11 cellular contexts compared by ENCODE assay signal in genomic region chr7:117048854-117049321, GRCh38.
DNase-seq lines count a peak whose midpoint lies in the region; ATAC-seq lines count a peak whose summit lies in the region.
"Had no signal": no experiment of that assay in that cellular context is flagged by ENCODE, and none has a peak within 500 bp of the region (broad histone marks: within the 10 kb centered on the region; RNA-seq: fewer than 3 reads in every experiment).

No MANE protein-coding gene starts in this region.

- H2AK5ac ChIP-seq in mesenchymal stem cell (ENCODE audit: low read length, severe bottlenecking), result no peak overlapping the region

- H3K36me3 ChIP-seq in mesenchymal stem cell (ENCODE audit: control insufficient read depth in 1 of 2, insufficient read depth in 2 of 2, low read depth in 1 of 2, low read length in 2 of 2), result no peaks in the 10 kb centered on the region

- POLR2A ChIA-PET in activated CD8-positive, alpha-beta T cell treated with anti-CD3 and anti-CD28 coated beads, Interleukin-2, amount 10 ng/mL, durations not matched to agents 7 days and 5 days (lab: Charles Lee), result no interaction called here
- POLR2A ChIA-PET in naive thymus-derived CD8-positive, alpha-beta T cell (lab: Charles Lee), result no interaction called here

- H2BK15ac ChIP-seq in mesenchymal stem cell (ENCODE audit: low read depth, poor library complexity, severe bottlenecking), result no peak overlapping the region

- no peak overlapping the region for H2BK5ac ChIP-seq in mesenchymal stem cell (ENCODE audit: low read depth, low read length, poor library complexity, severe bottlenecking)

- no peaks in the 10 kb centered on the region for H3K9me3 ChIP-seq in mesenchymal stem cell (ENCODE audit: control insufficient read depth, low read length)

- no peak overlapping the region for H2BK12ac ChIP-seq in mesenchymal stem cell (ENCODE audit: low read length in 2 of 2)

- H3K27ac Mint-ChIP-seq in activated CD8-positive, alpha-beta T cell treated with anti-CD3 and anti-CD28 coated beads, Interleukin-2, amount 10 ng/mL, durations not matched to agents 7 days and 5 days, result peak overlapping the region; percentile 82
- peak overlapping the region in 6 of 10 donors; percentile 4 to 78 (median 56) for H3K27ac Mint-ChIP-seq in naive thymus-derived CD8-positive, alpha-beta T cell

- H3K23ac ChIP-seq in mesenchymal stem cell (ENCODE audit: low read length in 2 of 2), result no peak overlapping the region

- no peak overlapping the region for H3K27ac ChIP-seq in mesenchymal stem cell (ENCODE audit: low read length, poor library complexity, severe bottlenecking)
- H3K27ac ChIP-seq: foreskin keratinocyte had no signal

- no peak overlapping the region for H2AFZ ChIP-seq in mesenchymal stem cell (ENCODE audit: low read depth, low read length)

- H4K91ac ChIP-seq in mesenchymal stem cell (ENCODE audit: low read length), result no peak overlapping the region

- H3K4me3 ChIP-seq in mesenchymal stem cell (ENCODE audit: insufficient read depth in 1 of 2, low read depth in 1 of 2, low read length in 2 of 2), result no peak overlapping the region

- ATAC-seq in activated T-cell treated with anti-CD3 and anti-CD28 coated beads, Interleukin-2, amount 50 U/mL, for 4 hours, result no peak
- ATAC-seq in activated CD8-positive, alpha-beta T cell treated with anti-CD3 and anti-CD28 coated beads, Interleukin-2, amount 10 ng/mL, durations not matched to agents 7 days and 5 days, result no peak
- no peak for ATAC-seq in naive thymus-derived CD8-positive, alpha-beta T cell
- ATAC-seq: foreskin keratinocyte, left cardiac atrium had no signal

- H3K4me2 ChIP-seq in mesenchymal stem cell (ENCODE audit: low read length, poor library complexity, severe bottlenecking), result no peak overlapping the region

- H3K14ac ChIP-seq in mesenchymal stem cell (ENCODE audit: low read length in 2 of 2), result no peak overlapping the region

- peaks cover 2% of the 10 kb centered on the region for H3K4me1 ChIP-seq in mesenchymal stem cell (ENCODE audit: control insufficient read depth, insufficient read depth, low read depth, low read length)
- H3K4me1 ChIP-seq: foreskin keratinocyte had no signal

- peaks cover 21% of the 10 kb centered on the region for H3K4me1 Mint-ChIP-seq in activated T-cell treated with anti-CD3 and anti-CD28 coated beads, Interleukin-2, amount 50 U/mL, for 4 hours (ENCODE audit: low read depth)
- peaks cover 27% of the 10 kb centered on the region for H3K4me1 Mint-ChIP-seq in activated CD8-positive, alpha-beta T cell treated with anti-CD3 and anti-CD28 coated beads, Interleukin-2, amount 10 ng/mL, durations not matched to agents 7 days and 5 days (ENCODE audit: low read depth)
- peaks cover 16 to 30% (median 22%) of the 10 kb centered on the region in 4 donors for H3K4me1 Mint-ChIP-seq in naive thymus-derived CD8-positive, alpha-beta T cell

- DNase-seq in activated T-cell treated with anti-CD3 and anti-CD28 coated beads, Interleukin-2, amount 50 U/mL, for 4 hours, result no peak
- no peak for DNase-seq in activated T-cell treated with anti-CD3 and anti-CD28 coated beads, Interleukin-2, amount 50 U/mL, for 48 hours
- DNase-seq in DMS153 treated with DMSO at 0.1 percent for 48 hours (lab: John Stamatoyannopoulos, UW; ENCODE audit: unreplicated experiment) (peak; percentile 58), mesenchymal stem cell (no peak), cerebellum (ENCODE audit: low spot score) (no peak)
- no peak for DNase-seq in activated CD8-positive, alpha-beta T cell treated with anti-CD3 and anti-CD28 coated beads, Interleukin-2, amount 10 ng/mL, durations not matched to agents 7 days and 5 days
- DNase-seq in naive thymus-derived CD8-positive, alpha-beta T cell, result no peak
- no peak for DNase-seq in stimulated activated CD4-positive, alpha-beta T cell treated with anti-CD3 and anti-CD28 coated beads, Interleukin-4, amount 100 ng/mL, for 4 hours
- DNase-seq: foreskin keratinocyte; left cardiac atrium; stimulated activated CD4-positive, alpha-beta T cell treated with anti-CD3 and anti-CD28 coated beads, Interleukin-2, amount 100 ng/mL, for 24 hours had no signal

- no peaks in the 10 kb centered on the region for H3K27me3 Mint-ChIP-seq in activated T-cell treated with anti-CD3 and anti-CD28 coated beads, Interleukin-2, amount 50 U/mL, for 4 hours (ENCODE audit: low read depth)
- H3K27me3 Mint-ChIP-seq in activated CD8-positive, alpha-beta T cell treated with anti-CD3 and anti-CD28 coated beads, Interleukin-2, amount 10 ng/mL, durations not matched to agents 7 days and 5 days (ENCODE audit: low read depth), result no peaks in the 10 kb centered on the region
- peaks cover 0 to 2% (median 0%) of the 10 kb centered on the region in 5 donors for H3K27me3 Mint-ChIP-seq in naive thymus-derived CD8-positive, alpha-beta T cell

- H3K36me3 Mint-ChIP-seq in activated T-cell treated with anti-CD3 and anti-CD28 coated beads, Interleukin-2, amount 50 U/mL, for 4 hours (ENCODE audit: insufficient read depth), result no peaks in the 10 kb centered on the region
- H3K36me3 Mint-ChIP-seq in activated CD8-positive, alpha-beta T cell treated with anti-CD3 and anti-CD28 coated beads, Interleukin-2, amount 10 ng/mL, durations not matched to agents 7 days and 5 days (ENCODE audit: low read depth), result no peaks in the 10 kb centered on the region
- H3K36me3 Mint-ChIP-seq in naive thymus-derived CD8-positive, alpha-beta T cell, result no peaks in the 10 kb centered on the region

- no peak overlapping the region for H3K9ac ChIP-seq in mesenchymal stem cell (ENCODE audit: low read length)

- H4K8ac ChIP-seq in mesenchymal stem cell (ENCODE audit: low read length), result no peak overlapping the region

- H3K9me3 Mint-ChIP-seq in activated T-cell treated with anti-CD3 and anti-CD28 coated beads, Interleukin-2, amount 50 U/mL, for 4 hours, result peaks cover 4% of the 10 kb centered on the region
- no peaks in the 10 kb centered on the region for H3K9me3 Mint-ChIP-seq in activated CD8-positive, alpha-beta T cell treated with anti-CD3 and anti-CD28 coated beads, Interleukin-2, amount 10 ng/mL, durations not matched to agents 7 days and 5 days (ENCODE audit: insufficient read depth)
- no peaks in the 10 kb centered on the region for H3K9me3 Mint-ChIP-seq in naive thymus-derived CD8-positive, alpha-beta T cell

- CTCF ChIA-PET in activated CD8-positive, alpha-beta T cell treated with anti-CD3 and anti-CD28 coated beads, Interleukin-2, amount 10 ng/mL, durations not matched to agents 7 days and 5 days (lab: Charles Lee), result no interaction called here

- no peak overlapping the region for H3K18ac ChIP-seq in mesenchymal stem cell (ENCODE audit: low read depth in 1 of 2, low read length in 2 of 2)

- no peak overlapping the region for H3K4ac ChIP-seq in mesenchymal stem cell (ENCODE audit: low read depth in 1 of 2, low read length in 2 of 2)

- H3K27me3 ChIP-seq in mesenchymal stem cell (ENCODE audit: control insufficient read depth in 1 of 2, insufficient read depth in 1 of 2, low read length in 2 of 2), result no peaks in the 10 kb centered on the region
- H3K27me3 ChIP-seq: foreskin keratinocyte had no signal

- H3K79me1 ChIP-seq in mesenchymal stem cell (replicated peaks; ENCODE audit: low read length, poor library complexity, severe bottlenecking), result peaks cover 26% of the 10 kb centered on the region

- no peak overlapping the region for H2BK120ac ChIP-seq in mesenchymal stem cell (ENCODE audit: low read depth, low read length)

- peak overlapping the region; percentile 19 for H3K4me3 Mint-ChIP-seq in activated T-cell treated with anti-CD3 and anti-CD28 coated beads, Interleukin-2, amount 50 U/mL, for 4 hours
- H3K4me3 Mint-ChIP-seq in activated CD8-positive, alpha-beta T cell treated with anti-CD3 and anti-CD28 coated beads, Interleukin-2, amount 10 ng/mL, durations not matched to agents 7 days and 5 days, result peak overlapping the region; percentile 56
- peak overlapping the region; percentile 9 to 78 (median 62) for H3K4me3 Mint-ChIP-seq in naive thymus-derived CD8-positive, alpha-beta T cell

- WGBS in mesenchymal stem cell, result 94% methylated on average over 4 of the region's 4 CpGs
